Comparison of ENCODE assay signal across 9 cellular contexts in the genomic region with DNA sequence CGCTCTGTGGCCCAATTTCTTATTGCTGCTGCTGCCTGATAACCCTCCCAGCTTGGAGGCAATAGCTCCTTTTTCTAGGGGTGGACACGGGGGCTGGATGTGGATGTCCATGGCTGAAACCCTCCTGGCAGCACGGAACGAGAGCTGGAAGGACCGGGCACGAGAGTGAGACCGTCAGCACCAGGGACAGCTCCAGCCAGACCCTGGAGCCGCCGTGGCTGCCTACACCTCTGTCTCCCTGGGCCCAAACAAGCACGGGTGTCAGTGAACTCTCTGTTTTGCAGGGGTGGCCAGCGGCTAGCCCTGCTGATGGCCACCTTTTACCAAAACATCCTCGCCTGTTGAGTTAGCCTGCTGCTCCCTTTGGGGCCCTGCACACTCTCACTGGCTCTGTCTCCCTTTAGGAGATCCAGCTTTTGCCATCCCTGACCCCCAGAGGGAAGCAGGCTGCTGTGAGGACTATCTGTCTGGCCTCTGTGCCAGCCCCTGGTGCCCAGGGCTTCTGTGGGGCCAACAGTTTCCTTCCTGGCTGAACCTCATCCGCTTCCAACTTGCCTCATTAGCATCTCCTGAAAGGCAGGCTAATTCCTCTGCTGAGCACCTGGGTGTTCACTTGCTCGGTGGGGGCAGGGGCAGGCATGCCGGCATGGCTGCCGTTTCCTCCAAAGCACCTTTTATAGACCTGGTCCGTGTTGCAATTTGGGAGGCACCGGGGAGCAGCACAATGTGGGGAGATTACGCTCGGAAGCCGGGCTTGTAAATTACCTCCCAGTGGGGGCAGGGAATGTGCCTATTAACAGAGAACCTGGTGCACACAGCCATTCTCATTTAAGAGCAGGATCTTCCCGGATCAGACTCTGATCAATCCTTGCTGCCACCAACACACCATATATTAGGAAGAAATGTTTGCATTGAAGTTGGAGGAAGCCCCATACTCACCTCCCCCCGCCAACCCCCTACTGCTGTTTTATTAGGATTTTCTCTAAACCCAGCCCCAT.
DNase-seq lines count a peak whose midpoint lies in the region; ATAC-seq and TF ChIP-seq lines count a peak whose summit lies in the region.
"Had no signal": no experiment of that assay in that cellular context is flagged by ENCODE, and none has a peak within 500 bp of the region (broad histone marks: within the 10 kb centered on the region; RNA-seq: fewer than 3 reads in every experiment).

No MANE protein-coding gene starts in this region.

- H3K4me1 ChIP-seq in GM23338 (ENCODE audit: insufficient read depth): peaks cover 47% of the 10 kb centered on the region

- H3K27ac ChIP-seq in GM23338 (ENCODE audit: low read depth): peak overlapping the region; percentile 99

- no peaks in the 10 kb centered on the region for H3K36me3 Mint-ChIP-seq in GM23338 (ENCODE audit: low read depth)

- no peaks in the 10 kb centered on the region for H3K27me3 ChIP-seq in GM23338 (ENCODE audit: insufficient read depth)

- H3K4me2 ChIP-seq in GM23338: peak overlapping the region; percentile 75

- H3K9me3 Mint-ChIP-seq in GM23338: no peaks in the 10 kb centered on the region; the same call in 2 of the 3 replicates
- H3K9me3 Mint-ChIP-seq: activated B cell treated with CpG ODN at 0.5 μM for 24 hours had no signal

- no peaks in the 10 kb centered on the region for H3K9me2 ChIP-seq in GM23338 (ENCODE audit: insufficient read depth)

- H3K79me2 ChIP-seq in GM23338 (replicated peaks; ENCODE audit: insufficient read depth): no peaks in the 10 kb centered on the region

- H3K27ac Mint-ChIP-seq in GM23338: peak overlapping the region; percentile 98
- H3K27ac Mint-ChIP-seq: activated B cell treated with CpG ODN at 0.5 μM for 24 hours had no signal

- H3K36me3 ChIP-seq in GM23338 (ENCODE audit: insufficient read depth): no peaks in the 10 kb centered on the region

- peaks cover 18% of the 10 kb centered on the region for H3F3A ChIP-seq in GM23338 (replicated peaks; ENCODE audit: low read depth)

- peaks cover 72% of the 10 kb centered on the region for H3K4me1 Mint-ChIP-seq in GM23338
- H3K4me1 Mint-ChIP-seq: activated B cell treated with CpG ODN at 0.5 μM for 24 hours had no signal

- H4K20me1 ChIP-seq in GM23338 (replicated peaks; ENCODE audit: insufficient read depth): no peaks in the 10 kb centered on the region

- peaks cover 20% of the 10 kb centered on the region for H3K27me3 Mint-ChIP-seq in GM23338 (ENCODE audit: insufficient read depth, low read depth, poor library complexity)

- peak in 1 of 2 experiments; percentile 18; a peak in 1 of 4 replicates for TF ChIP-seq CTCF in GM23338 (conservative IDR thresholded peaks at IDR 0.05; ENCODE audit: low read depth in 2 of 2)

- H3K4me3 ChIP-seq in GM23338: peak overlapping the region; percentile 45

- H2AFZ ChIP-seq in GM23338: no peak overlapping the region

- ATAC-seq in GM23338 (peak; percentile 78), HG02938 (IDR thresholded peaks at IDR 0.05; ENCODE audit: unreplicated experiment) (no peak), GM18519 (IDR thresholded peaks at IDR 0.05; ENCODE audit: low FRiP score, unreplicated experiment) (no peak), GM18870 (IDR thresholded peaks at IDR 0.05; ENCODE audit: unreplicated experiment) (no peak)

- H3K4me3 Mint-ChIP-seq in GM23338: peak overlapping the region; percentile 56
- H3K4me3 Mint-ChIP-seq: activated B cell treated with CpG ODN at 0.5 μM for 24 hours had no signal

- peak; percentile 90 for DNase-seq in GM23338 (ENCODE audit: low spot score)
- peak; percentile 30 for DNase-seq in NCI-H460 (ENCODE audit: extremely low read depth, low read depth)
- peak; percentile 73 to 91 for DNase-seq in T47D (ENCODE audit: low read depth in 1 of 2, low spot score in 1 of 2)
- DNase-seq in myocyte (ENCODE audit: low read depth): peak; percentile 64
- DNase-seq in SW 1271 (lab: John Stamatoyannopoulos, UW): no peak
- DNase-seq: activated B cell treated with CpG ODN at 0.5 μM for 24 hours had no signal

- in situ Hi-C loops in T47D (cut with HindIII; ENCODE audit: low pct_unique_long_range_greater_than_20kb, low sequenced_read_pairs): no loop called here

TF ChIP-seq in GM23338, 12 proteins besides CTCF, POLR2A, EP300 and RAD21 (continues in another document):
- no peak for TF ChIP-seq POLR2AphosphoS5 (IDR thresholded peaks at IDR 0.05; ENCODE audit: low read depth)
- TF ChIP-seq, protein P1, sequence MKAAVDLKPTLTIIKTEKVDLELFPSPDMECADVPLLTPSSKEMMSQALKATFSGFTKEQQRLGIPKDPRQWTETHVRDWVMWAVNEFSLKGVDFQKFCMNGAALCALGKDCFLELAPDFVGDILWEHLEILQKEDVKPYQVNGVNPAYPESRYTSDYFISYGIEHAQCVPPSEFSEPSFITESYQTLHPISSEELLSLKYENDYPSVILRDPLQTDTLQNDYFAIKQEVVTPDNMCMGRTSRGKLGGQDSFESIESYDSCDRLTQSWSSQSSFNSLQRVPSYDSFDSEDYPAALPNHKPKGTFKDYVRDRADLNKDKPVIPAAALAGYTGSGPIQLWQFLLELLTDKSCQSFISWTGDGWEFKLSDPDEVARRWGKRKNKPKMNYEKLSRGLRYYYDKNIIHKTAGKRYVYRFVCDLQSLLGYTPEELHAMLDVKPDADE (IDR thresholded peaks at IDR 0.05): peak; percentile 40
- no peak for TF ChIP-seq EZH2 (IDR thresholded peaks at IDR 0.05; ENCODE audit: low read depth, unreplicated experiment)
- TF ChIP-seq STAT1 (IDR thresholded peaks at IDR 0.05; ENCODE audit: unreplicated experiment): no peak
- no peak for TF ChIP-seq EZH2phosphoT487 (IDR thresholded peaks at IDR 0.05; ENCODE audit: unreplicated experiment)
- TF ChIP-seq JUNB (IDR thresholded peaks at IDR 0.05; ENCODE audit: unreplicated experiment): no peak
- TF ChIP-seq CREB1 (CRISPR knock-in tag; IDR thresholded peaks at IDR 0.05; ENCODE audit: low read depth): 0 out of 2 replicates have a peak, but pooled peaks have one; percentile 21
- peak; percentile 93 for TF ChIP-seq REST (IDR thresholded peaks at IDR 0.05; ENCODE audit: unreplicated experiment)

Comparison
In these comparisons a context has a peak if more than half of its experiments do, and no peak if none do; other contexts are left out.
1. DNase-seq: peak in GM23338 (single experiment), NCI-H460 (single experiment), T47D (2 of 2) and myocyte (single experiment); none in SW 1271 (0 of 2).